In the genomic region with DNA sequence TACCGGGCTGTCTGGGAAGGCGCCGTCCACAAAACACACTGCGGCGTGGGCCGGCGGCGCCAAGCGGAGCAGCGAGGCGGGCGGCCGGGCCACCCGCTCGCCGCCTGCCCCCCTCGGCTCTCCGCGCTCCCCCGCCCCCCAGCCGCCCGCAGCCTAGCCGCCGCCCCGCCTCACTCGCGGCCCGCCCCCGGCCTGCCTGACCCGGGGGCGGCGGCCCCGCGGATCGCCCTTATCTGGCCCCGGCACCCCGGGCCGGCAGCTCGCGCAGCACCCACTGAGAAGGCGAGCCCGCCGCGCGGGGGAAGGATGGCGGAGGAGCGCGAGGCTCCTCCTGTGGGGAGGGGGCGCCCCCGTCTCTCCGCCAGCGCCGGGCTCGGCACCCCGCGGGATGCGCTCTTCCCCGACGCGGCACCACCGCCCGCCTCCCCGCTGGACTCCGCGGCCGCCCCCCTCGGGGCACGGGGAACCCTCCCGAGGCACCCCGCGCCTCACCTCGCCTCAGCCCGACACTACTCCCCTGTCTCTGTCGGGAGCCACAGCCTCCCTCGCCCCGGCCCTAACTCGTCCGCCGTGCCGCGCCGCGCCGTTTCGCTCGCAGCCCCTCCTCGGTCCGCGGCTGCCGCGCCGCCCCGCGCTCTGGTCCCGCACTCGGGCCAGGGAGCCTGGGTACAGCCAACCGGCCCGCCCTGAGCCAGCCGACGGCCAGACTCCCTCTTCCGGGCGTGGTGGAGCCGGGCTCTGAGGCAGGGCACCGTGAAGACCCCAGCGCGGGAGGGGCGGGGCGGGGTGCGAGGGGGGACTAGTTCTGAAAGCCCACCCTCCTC, we compare ENCODE assay signal across 8 cellular contexts. TPM values are rescaled to one million over a fixed set of nuclear protein-coding genes. Genes with fewer than 3 reads are reported as not detected.
DNase-seq lines count a peak whose midpoint lies in the region; ATAC-seq and TF ChIP-seq lines count a peak whose summit lies in the region.

No MANE protein-coding gene starts in this region.

- peak overlapping the region; percentile 86 to 99 (median 94) for H3K4me3 Mint-ChIP-seq in naive thymus-derived CD4-positive, alpha-beta T cell

- intact Hi-C loops in naive thymus-derived CD4-positive, alpha-beta T cell (cut with micrococcal nuclease) = loop anchor here (2.0 to 10.0 kb wide), 4 partner anchors 115 to 377 kb away; no protein-coding TSS in a partner anchor

- peak; percentile 43 to 62 for DNase-seq in NCI-H446 (lab: John Stamatoyannopoulos, UW)
- DNase-seq in NCI-H446 treated with DMSO at 0.1 percent for 48 hours (lab: John Stamatoyannopoulos, UW) = no peak
- peak; percentile 23 for DNase-seq in NCI-H2171 (lab: John Stamatoyannopoulos, UW)
- DNase-seq in activated T-helper 1 cell treated with Interleukin-2 at 50 U/mL for 16 hours (ENCODE audit: low read depth) = peak; percentile 18
- DNase-seq in fibroblast of gingiva (ENCODE audit: low read depth) = peak; percentile 24
- peak; percentile 19 to 60 (median 44) for DNase-seq in naive thymus-derived CD4-positive, alpha-beta T cell
- no peak for DNase-seq in thoracic aorta (ENCODE audit: low spot score)

- peak overlapping the region; percentile 55 for H3K4me3 ChIP-seq in naive thymus-derived CD4-positive, alpha-beta T cell (ENCODE audit: low read length)
- H3K4me3 ChIP-seq in thoracic aorta = peak overlapping the region; percentile 87

- peaks cover 0 to 3% (median 0%) of the 10 kb centered on the region in 5 donors for H3K36me3 Mint-ChIP-seq in naive thymus-derived CD4-positive, alpha-beta T cell

- peaks cover 0 to 4% (median 0%) of the 10 kb centered on the region in 3 experiments for H3K36me3 ChIP-seq in naive thymus-derived CD4-positive, alpha-beta T cell (ENCODE audit: control insufficient read depth in 2 of 3, insufficient read depth in 3 of 3, low read length in 3 of 3)
- no peaks in the 10 kb centered on the region for H3K36me3 ChIP-seq in thoracic aorta

- no peaks in the 10 kb centered on the region for H3K27me3 ChIP-seq in naive thymus-derived CD4-positive, alpha-beta T cell (ENCODE audit: control insufficient read depth in 2 of 2, insufficient read depth in 2 of 2, low read length in 2 of 2)
- H3K27me3 ChIP-seq in thoracic aorta (replicated peaks; ENCODE audit: insufficient read depth) = no peaks in the 10 kb centered on the region

- H3K4me1 ChIP-seq in naive thymus-derived CD4-positive, alpha-beta T cell (ENCODE audit: control insufficient read depth in 2 of 2, insufficient read depth in 2 of 2, low read length in 2 of 2) = peaks cover 0 to 8% of the 10 kb centered on the region in 2 donors
- H3K4me1 ChIP-seq in thoracic aorta (ENCODE audit: control insufficient read depth in 1 of 2, low read depth in 2 of 2) = peaks cover 0 to 16% of the 10 kb centered on the region in 2 donors

- peaks cover 0 to 5% (median 0%) of the 10 kb centered on the region in 11 donors for H3K9me3 Mint-ChIP-seq in naive thymus-derived CD4-positive, alpha-beta T cell

- H3K27ac ChIP-seq in naive thymus-derived CD4-positive, alpha-beta T cell (ENCODE audit: low read depth, low read length) = peak overlapping the region; percentile 97
- peak overlapping the region; percentile 93 to 96 for H3K27ac ChIP-seq in thoracic aorta

- no peaks in the 10 kb centered on the region for H3K27me3 Mint-ChIP-seq in naive thymus-derived CD4-positive, alpha-beta T cell

- peaks cover 0 to 37% (median 27%) of the 10 kb centered on the region in 7 donors for H3K4me1 Mint-ChIP-seq in naive thymus-derived CD4-positive, alpha-beta T cell

- CTCF ChIA-PET in naive thymus-derived CD4-positive, alpha-beta T cell (lab: Charles Lee) = no interaction called here

- H3K27ac Mint-ChIP-seq in naive thymus-derived CD4-positive, alpha-beta T cell = peak overlapping the region; percentile 93 to 99 (median 97)

- POLR2A ChIA-PET in naive thymus-derived CD4-positive, alpha-beta T cell (lab: Charles Lee) = interaction anchor here (0.5 kb wide), 1 partner anchor 98 kb away, joined by 3 read pairs; no protein-coding TSS in a partner anchor

- ATAC-seq in HG02642 (IDR thresholded peaks at IDR 0.05; ENCODE audit: poor library complexity, unreplicated experiment) = peak; percentile 49
- peak; percentile 46 for ATAC-seq in naive thymus-derived CD4-positive, alpha-beta T cell
- peak; percentile 56 for ATAC-seq in thoracic aorta (ENCODE audit: insufficient number of reproducible peaks, low FRiP score, low read depth)

- H3K9me3 ChIP-seq in naive thymus-derived CD4-positive, alpha-beta T cell (ENCODE audit: control insufficient read depth in 2 of 3, low read length in 3 of 3) = no peaks in the 10 kb centered on the region
- H3K9me3 ChIP-seq in thoracic aorta = no peaks in the 10 kb centered on the region

- no peak for TF ChIP-seq CTCF in thoracic aorta (IDR thresholded peaks at IDR 0.05)

RNA-seq across cellular contexts. Expression of a gene that starts 0.6 kb away (rescaled TPM):
- total RNA-seq in naive thymus-derived CD4-positive, alpha-beta T cell = 10 to 100 TPM; 13.8 to 27.5 (median 22.6) TPM
- 1 to 10 TPM; 4.5 to 7.5 TPM for polyA plus RNA-seq in naive thymus-derived CD4-positive, alpha-beta T cell
- total RNA-seq in thoracic aorta = 10 to 100 TPM; 26.7 to 62.4 TPM

RNA-seq across cellular contexts. Expression of a gene that starts 33.0 kb away (rescaled TPM):
- total RNA-seq in naive thymus-derived CD4-positive, alpha-beta T cell = not detected
- polyA plus RNA-seq in naive thymus-derived CD4-positive, alpha-beta T cell = not detected
- not detected for total RNA-seq in thoracic aorta

Comparison
In these comparisons a context has a peak if more than half of its experiments do, and no peak if none do; other contexts are left out.
1. DNase-seq: peak in NCI-H446 (2 of 2), NCI-H2171 (single experiment), activated T-helper 1 cell treated with Interleukin-2 at 50 U/mL for 16 hours (single experiment), fibroblast of gingiva (single experiment) and naive thymus-derived CD4-positive, alpha-beta T cell (9 of 9); none in NCI-H446 treated with DMSO at 0.1 percent for 48 hours (single experiment) and thoracic aorta (single experiment).
2. Peak in every context shown above with its lines, with median percentiles within 50 percentile points of each other: ATAC-seq.